Comparison of ENCODE assay signal across 2 cellular contexts in genomic region chr17:15651001-15651582, GRCh38.
TF ChIP-seq lines count a peak whose summit lies in the region.

No MANE protein-coding gene starts in this region.

TF ChIP-seq in HepG2, 621 proteins besides CTCF, POLR2A, EP300 and RAD21:
- no peak for TF ChIP-seq GATAD1 (CRISPR knock-in tag; IDR thresholded peaks at IDR 0.05)
- no peak for TF ChIP-seq SMC3 (IDR thresholded peaks at IDR 0.05; ENCODE audit: low read length)
- TF ChIP-seq ZNF354B (CRISPR knock-in tag; IDR thresholded peaks at IDR 0.05), result no peak
- TF ChIP-seq AGO1 (IDR thresholded peaks at IDR 0.05; ENCODE audit: low read depth, low read length, poor library complexity, severe bottlenecking), result no peak
- TF ChIP-seq ZFP41 (CRISPR knock-in tag; IDR thresholded peaks at IDR 0.05; ENCODE audit: borderline replicate concordance), result no peak
- no peak for TF ChIP-seq CEBPZ (IDR thresholded peaks at IDR 0.05; ENCODE audit: low read length)
- no peak for TF ChIP-seq SALL2 (CRISPR knock-in tag; IDR thresholded peaks at IDR 0.05)
- no peak for TF ChIP-seq ZNF775 (CRISPR knock-in tag; IDR thresholded peaks at IDR 0.05; ENCODE audit: borderline replicate concordance)
- TF ChIP-seq ATAD3A (CRISPR knock-in tag; IDR thresholded peaks at IDR 0.05), result no peak
- TF ChIP-seq ZNF512B (CRISPR knock-in tag; IDR thresholded peaks at IDR 0.05; ENCODE audit: borderline replicate concordance), result no peak
- TF ChIP-seq CENPX (CRISPR knock-in tag; IDR thresholded peaks at IDR 0.05), result no peak

TF ChIP-seq in GM12891, 5 proteins besides CTCF, POLR2A, EP300 and RAD21:
- TF ChIP-seq TAF1 (IDR thresholded peaks at IDR 0.05; ENCODE audit: low read depth, low read length) (no peak), POU2F2 (IDR thresholded peaks at IDR 0.05; ENCODE audit: low read depth, low read length) (no peak), PAX5 (IDR thresholded peaks at IDR 0.05; ENCODE audit: insufficient read depth, low read length, severe bottlenecking) (no peak), SPI1 (IDR thresholded peaks at IDR 0.05; ENCODE audit: low read depth, low read length) (no peak), POLR2AphosphoS5 (IDR thresholded peaks at IDR 0.05; ENCODE audit: low read depth, low read length) (no peak)
TF ChIP-seq in GM12891: peak in this region for 0.
